30 cellular contexts compared by ENCODE assay signal in the genomic region with DNA sequence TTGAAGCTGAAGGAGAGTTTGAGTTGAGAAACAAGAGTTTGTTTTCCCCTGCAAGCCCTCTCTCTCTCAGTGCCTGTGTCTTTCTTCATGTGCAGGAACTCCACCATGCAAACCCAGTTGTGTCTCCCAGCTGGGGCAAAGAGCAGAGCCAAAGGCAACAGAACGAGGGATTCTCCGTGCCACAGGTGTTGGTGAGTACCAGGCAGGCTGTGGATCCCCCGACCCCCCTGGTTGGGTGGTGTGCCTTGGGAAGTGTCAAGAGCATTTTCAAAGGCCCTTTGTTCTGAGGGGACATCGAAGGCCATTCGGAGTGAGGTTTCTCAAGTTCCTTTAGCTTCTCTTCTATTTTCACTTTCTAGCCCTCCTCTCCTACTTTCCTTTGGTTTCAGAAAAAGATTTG. TPM values are rescaled to one million over a fixed set of nuclear protein-coding genes. Genes with fewer than 3 reads are reported as not detected.
DNase-seq lines count a peak whose midpoint lies in the region; ATAC-seq, FAIRE-seq and TF ChIP-seq lines count a peak whose summit lies in the region.
"Had no signal": no experiment of that assay in that cellular context is flagged by ENCODE, and none has a peak within 500 bp of the region (broad histone marks: within the 10 kb centered on the region; RNA-seq: fewer than 3 reads in every experiment).

No MANE protein-coding gene starts in this region.

- no peak overlapping the region for H3K4me3 ChIP-seq in bronchial epithelial cell (ENCODE audit: low read depth, low read length)
- no peak overlapping the region for H3K4me3 ChIP-seq in dorsolateral prefrontal cortex
- H3K4me3 ChIP-seq: BLaER1, GM12878 had no signal

- H3K27me3 ChIP-seq in bronchial epithelial cell (ENCODE audit: control insufficient read depth, insufficient read depth, low read length) (no peaks in the 10 kb centered on the region), dorsolateral prefrontal cortex (no peaks in the 10 kb centered on the region)
- H3K27me3 ChIP-seq: BE2C, BLaER1 had no signal

- intact Hi-C loops in dorsolateral prefrontal cortex (cut with DNase I) = no loop called here

- no peak for TF ChIP-seq CTCF in bronchial epithelial cell (IDR thresholded peaks at IDR 0.05; ENCODE audit: insufficient read depth, low read length, severe bottlenecking)
- no peak for TF ChIP-seq CTCF in dorsolateral prefrontal cortex (IDR thresholded peaks at IDR 0.05 in 54 of 56, conservative IDR thresholded peaks at IDR 0.05 in 2 of 56; ENCODE audit: low read depth in 1 of 56, partially characterized antibody in 56 of 56)

- no peak for ATAC-seq in GM19397 (IDR thresholded peaks at IDR 0.05; ENCODE audit: unreplicated experiment)
- no peak for ATAC-seq in GM18502 (IDR thresholded peaks at IDR 0.05; ENCODE audit: poor library complexity, unreplicated experiment)
- ATAC-seq: GM12878 had no signal

- FAIRE-seq in bronchial epithelial cell (lab: Jason Lieb, UNC) = peak; percentile 60
- FAIRE-seq: A204.1, GM12878, GM12892, GM19239 had no signal

- no peak for DNase-seq in bronchial epithelial cell (ENCODE audit: low read depth)
- no peak for DNase-seq in dorsolateral prefrontal cortex
- peak; percentile 15 for DNase-seq in pons (ENCODE audit: low spot score)
- DNase-seq in substantia nigra (lab: John Stamatoyannopoulos, UW) = peak in 2 of 49 donors; percentile 4
- no peak for DNase-seq in NCI-H2107 treated with DMSO at 0.1 percent for 48 hours (lab: John Stamatoyannopoulos, UW; ENCODE audit: unreplicated experiment)
- DNase-seq: 8988T; ACHN; BE2C; C1 segment of cervical spinal cord; CD4-positive, alpha-beta memory T cell; CD4-positive, CD25-positive, alpha-beta regulatory T cell; CD8-positive, alpha-beta memory T cell; COR-L47; DMS 273 treated with DMSO at 0.1 percent for 48 hours; DMS153; DMS53; DMS79; DND-41; EL; GDM1 had no signal

- peaks cover 12% of the 10 kb centered on the region for H3K36me3 ChIP-seq in bronchial epithelial cell (ENCODE audit: control insufficient read depth, insufficient read depth, low read length)

- H3K27ac ChIP-seq in dorsolateral prefrontal cortex (peak overlapping the region in 32 of 59 donors; percentile 4 to 74 (median 42)), substantia nigra (ENCODE audit: low read depth, low read length, poor library complexity, severe bottlenecking) (peak overlapping the region; percentile 11)
- H3K27ac ChIP-seq: BLaER1 had no signal

RNA-seq across cellular contexts. Expression of a gene that starts 5.6 kb away (rescaled TPM):
- total RNA-seq in bronchial epithelial cell (12.3 and 22.9 TPM in 2 replicates), dorsolateral prefrontal cortex (10 to 100 TPM; 21.3 to 44.2 (median 30.8) TPM)

RNA-seq across cellular contexts. Expression of a gene that starts 20.8 kb away (rescaled TPM):
- total RNA-seq in bronchial epithelial cell = not detected in 2 replicates
- total RNA-seq in dorsolateral prefrontal cortex = 1 to 10 TPM in 1 of 120 experiments, under 1 TPM in 14, not detected in 105; 0.19 to 1.5 (median 0.31) TPM
- total RNA-seq: A673; CD4-positive, alpha-beta memory T cell; CD4-positive, CD25-positive, alpha-beta regulatory T cell; CD8-positive, alpha-beta memory T cell; Daoy; G401; GM12878 had no signal
